In genomic region chr16:89198417-89199240, GRCh38 we compare ENCODE assay signal across 16 cellular contexts. TPM values are rescaled to one million over a fixed set of nuclear protein-coding genes. Genes with fewer than 3 reads are reported as not detected.
DNase-seq lines count a peak whose midpoint lies in the region; ATAC-seq, FAIRE-seq and TF ChIP-seq lines count a peak whose summit lies in the region.
"Had no signal": no experiment of that assay in that cellular context is flagged by ENCODE, and none has a peak within 500 bp of the region (broad histone marks: within the 10 kb centered on the region; RNA-seq: fewer than 3 reads in every experiment).

No MANE protein-coding gene starts in this region.

- no peaks in the 10 kb centered on the region for H3K36me3 ChIP-seq in H7 (replicated peaks; ENCODE audit: control insufficient read depth, insufficient read depth, low read length)
- H3K36me3 ChIP-seq in hepatocyte (replicated peaks; ENCODE audit: insufficient read depth, low read depth), result no peaks in the 10 kb centered on the region
- no peaks in the 10 kb centered on the region for H3K36me3 ChIP-seq in pancreas
- no peaks in the 10 kb centered on the region for H3K36me3 ChIP-seq in HAP-1 (replicated peaks)

- H3K27me3 ChIP-seq in H7 (ENCODE audit: control insufficient read depth, insufficient read depth, low read length) (peaks cover 39% of the 10 kb centered on the region), hepatocyte (peaks cover 36% of the 10 kb centered on the region), pancreas (no peaks in the 10 kb centered on the region), HAP-1 (ENCODE audit: low read depth) (peaks cover 22% of the 10 kb centered on the region)

- H3K27ac ChIP-seq in hepatocyte (no peak overlapping the region), pancreas (no peak overlapping the region)

- no peaks in the 10 kb centered on the region for H3K4me1 ChIP-seq in hepatocyte (ENCODE audit: insufficient read depth)
- no peaks in the 10 kb centered on the region for H3K4me1 ChIP-seq in pancreas
- H3K4me1 ChIP-seq in HAP-1, result no peaks in the 10 kb centered on the region

- H3K9me3 ChIP-seq in hepatocyte (ENCODE audit: low read depth), result no peaks in the 10 kb centered on the region
- no peaks in the 10 kb centered on the region for H3K9me3 ChIP-seq in pancreas
- no peaks in the 10 kb centered on the region for H3K9me3 ChIP-seq in HAP-1

- no peaks in the 10 kb centered on the region for H3K9me2 ChIP-seq in hepatocyte (replicated peaks; ENCODE audit: insufficient read depth)

- no peaks in the 10 kb centered on the region for H3K79me2 ChIP-seq in hepatocyte

- H3K4me2 ChIP-seq in hepatocyte, result no peak overlapping the region

- 89% methylated on average over 27 of the region's 28 CpGs for whole genome bisulfite sequencing in hepatocyte (ENCODE audit: low lambda C conversion rate, missing lambda C conversion rate)
- 77 to 84% methylated on average over 28 of the region's 28 CpGs for WGBS in pancreas, 2 donors

- H3K4me3 ChIP-seq in H7 (ENCODE audit: insufficient read depth, low read depth, low read length) (no peak overlapping the region), hepatocyte (no peak overlapping the region), pancreas (no peak overlapping the region), HAP-1 (no peak overlapping the region)

- ATAC-seq in pancreas (no peak), GM21825 (IDR thresholded peaks at IDR 0.05; ENCODE audit: unreplicated experiment) (no peak)
- ATAC-seq: CD8-positive, alpha-beta T cell; HCT116; PC-3 had no signal

- no peak for FAIRE-seq in pancreas (lab: Jason Lieb, UNC)

- no peaks in the 10 kb centered on the region for H4K20me1 ChIP-seq in hepatocyte (ENCODE audit: insufficient read depth, poor library complexity, severe bottlenecking)

- DNase-seq in D341Med (ENCODE audit: low spot score) (peak; percentile 11), H7 (peak; percentile 60), hepatocyte (ENCODE audit: low spot score) (peak; percentile 4), pancreas (peak in 4 of 6 donors; percentile 16 to 70 (median 44)), DMS153 (lab: John Stamatoyannopoulos, UW) (no peak), HAP-1 (ENCODE audit: low spot score in 2 of 2) (no peak)
- DNase-seq: CD8-positive, alpha-beta T cell; NCI-H2107; NCI-H226; NCI-H526; NK-92 treated with Interleukin-12 subunit alpha and Interleukin-12 subunit beta, amount 100 ng/mL, for 24 hours; PC-3 had no signal

- in situ Hi-C loops in HAP-1 (cut with MboI; ENCODE audit: low sequenced_read_pairs), result no loop called here

- TF ChIP-seq CTCF in hepatocyte (IDR thresholded peaks at IDR 0.05; ENCODE audit: poor library complexity) (no peak), pancreas (IDR thresholded peaks at IDR 0.05) (no peak)

- intact Hi-C loops in pancreas (cut with DNase I), result no loop called here

- H2AFZ ChIP-seq in hepatocyte, result no peak overlapping the region

RNA-seq across cellular contexts. Expression of gene SLC22A31, which starts 1.7 kb away (rescaled TPM):
- 0.81 and 1.9 TPM in 2 replicates for total RNA-seq in H7 (2014; rRNA removed; shearing (Covaris generic))
- total RNA-seq in hepatocyte (1.6 and 2.2 TPM in 2 replicates), pancreas (10 to 100 TPM in 4 of 6 donors, 1 to 10 TPM in 1, under 1 TPM in 1; 0.37 to 49.7 (median 39.0) TPM)
- polyA plus RNA-seq in hepatocyte (1.4 and 12.1 TPM in 2 replicates), pancreas (100 to 1,000 TPM in 1 of 2 donors, 1 to 10 TPM in 1; 3.8 to 131 TPM)
- total RNA-seq: Daoy, HT-29 had no signal

RNA-seq across cellular contexts. Expression of gene ZNF778, which starts 18.9 kb away (rescaled TPM):
- total RNA-seq in H7 (2014; rRNA removed; shearing (Covaris generic)), result 10.1 and 12.3 TPM in 2 replicates
- total RNA-seq in hepatocyte (2.9 and 6.4 TPM in 2 replicates), pancreas (10 to 100 TPM in 1 of 6 donors, 1 to 10 TPM in 5; 4.9 to 10.3 (median 6.3) TPM)
- polyA plus RNA-seq in hepatocyte (1.3 and 3.6 TPM in 2 replicates), pancreas (1 to 10 TPM; 1.2 to 3.3 TPM)

RNA-seq across cellular contexts. Expression of gene CDH15, which starts 27.1 kb away (rescaled TPM):
- 0.07 and 0.10 TPM in 2 replicates for total RNA-seq in H7 (2014; rRNA removed; shearing (Covaris generic))
- 0.13 TPM in 1 of 2 replicates, not detected in the other for total RNA-seq in hepatocyte
- 0.12 and 0.47 TPM in 2 replicates for polyA plus RNA-seq in hepatocyte
- total RNA-seq in pancreas, result 1 to 10 TPM in 3 of 6 donors, under 1 TPM in 2, not detected in 1; 0.09 to 2.5 (median 1.1) TPM
- 1 to 10 TPM in 1 of 2 donors, not detected in 1; 1.8 TPM for polyA plus RNA-seq in pancreas
- total RNA-seq: Daoy, HT-29 had no signal

Comparison
In these comparisons a context has a peak if more than half of its experiments do, and no peak if none do; other contexts are left out.
1. DNase-seq: peak in D341Med (single experiment), H7 (single experiment), hepatocyte (single experiment) and pancreas (4 of 6); none in DMS153 (single experiment) and HAP-1 (0 of 2).